ENCODE assay signal across 11 cellular contexts in the genomic region with DNA sequence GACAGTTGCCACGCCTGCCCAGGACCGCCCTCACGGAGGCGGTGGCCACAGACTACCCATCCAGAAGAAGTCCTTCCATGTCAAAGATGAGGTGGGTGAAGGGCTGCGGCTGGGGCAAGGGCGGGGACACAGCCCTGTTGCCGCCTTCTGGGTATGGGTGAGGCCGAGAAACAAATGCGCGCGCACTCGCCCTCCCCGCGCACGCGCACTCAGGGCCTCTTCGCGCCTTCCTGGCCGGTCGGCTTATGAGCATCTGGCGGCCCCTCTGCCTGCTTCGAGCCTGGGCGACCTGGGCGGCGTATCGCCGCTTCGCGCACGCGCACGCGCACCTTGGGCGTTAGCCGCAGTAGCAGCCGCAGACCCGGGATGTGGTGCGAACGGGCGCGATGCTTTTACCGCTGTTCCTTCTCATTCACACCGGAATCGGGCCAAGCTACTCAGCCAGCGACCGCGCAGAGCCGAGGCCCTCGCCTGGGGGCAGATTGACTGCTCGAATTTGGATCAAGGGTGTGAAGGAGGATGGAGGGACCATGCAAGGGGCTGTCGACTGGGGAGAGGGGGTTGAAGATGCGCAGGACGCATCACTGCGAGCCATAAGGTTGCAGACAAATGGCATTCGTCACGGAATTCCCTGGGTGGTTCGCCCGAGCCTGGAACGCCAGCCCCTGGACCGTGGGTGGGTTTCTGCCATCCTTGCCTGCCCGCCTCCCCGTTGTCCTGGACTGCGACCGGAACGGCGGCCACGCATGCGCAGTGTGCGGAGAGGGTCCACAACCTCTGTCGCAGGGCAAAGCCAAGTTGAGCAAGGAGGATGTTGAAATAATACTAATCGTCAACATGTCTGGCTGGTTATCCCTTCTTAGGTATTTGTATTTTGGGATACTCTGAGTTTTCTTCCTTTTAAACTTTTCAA.
A peak's percentile ranks its signal among the peaks of the same experiment; 100 is the strongest.
DNase-seq lines count a peak whose midpoint lies in the region; ATAC-seq and TF ChIP-seq lines count a peak whose summit lies in the region.
"Had no signal": no experiment of that assay in that cellular context is flagged by ENCODE, and none has a peak within 500 bp of the region (broad histone marks: within the 10 kb centered on the region; RNA-seq: fewer than 3 reads in every experiment).

No MANE protein-coding gene starts in this region.

- no peaks in the 10 kb centered on the region for H3K9me3 ChIP-seq in Caco-2

- intact Hi-C loops in Caco-2 (cut with micrococcal nuclease; ENCODE audit: unreplicated experiment) = no loop called here

- no TSS peak for BruUV-seq in Caco-2 (replicated peaks; lab: Mats Ljungman, UMichigan)

- H3K4me3 ChIP-seq in AG10803 (ENCODE audit: low read length) (peak overlapping the region; percentile 55), skeletal muscle cell (ENCODE audit: low read depth, low read length) (peak overlapping the region; percentile 43), Caco-2 (ENCODE audit: low read depth, low read length) (no peak overlapping the region)

- H3K4me1 ChIP-seq in Caco-2 = no peaks in the 10 kb centered on the region

- no peak for TF ChIP-seq CTCF in AG10803 (conservative IDR thresholded peaks at IDR 0.05; ENCODE audit: low read length)
- no peak for TF ChIP-seq CTCF in Caco-2 (IDR thresholded peaks at IDR 0.05; ENCODE audit: insufficient read depth in 1 of 2, low read depth in 1 of 2, low read length in 1 of 2, severe bottlenecking in 1 of 2, unreplicated experiment in 1 of 2)

- no peaks in the 10 kb centered on the region for H3K36me3 ChIP-seq in Caco-2 (ENCODE audit: control insufficient read depth, insufficient read depth, low read length)

- peaks cover 8% of the 10 kb centered on the region for H3K4me1 Mint-ChIP-seq in central memory CD8-positive, alpha-beta T cell
- no peaks in the 10 kb centered on the region for H3K4me1 Mint-ChIP-seq in Caco-2 (ENCODE audit: low read depth, unreplicated experiment)

- peaks cover 11% of the 10 kb centered on the region for H3K36me3 Mint-ChIP-seq in central memory CD8-positive, alpha-beta T cell (ENCODE audit: insufficient read depth)
- no peaks in the 10 kb centered on the region for H3K36me3 Mint-ChIP-seq in Caco-2 (ENCODE audit: insufficient read depth, unreplicated experiment)

- peak overlapping the region; percentile 78 for H3K4me3 Mint-ChIP-seq in central memory CD8-positive, alpha-beta T cell
- H3K4me3 Mint-ChIP-seq in Caco-2 (ENCODE audit: unreplicated experiment) = no peak overlapping the region

- POLR2A ChIA-PET in Caco-2 (lab: Charles Lee) = no interaction called here

- no peaks in the 10 kb centered on the region for H3K27me3 Mint-ChIP-seq in central memory CD8-positive, alpha-beta T cell
- H3K27me3 Mint-ChIP-seq in Caco-2 (ENCODE audit: insufficient read depth, unreplicated experiment) = no peaks in the 10 kb centered on the region

- H3K9me3 Mint-ChIP-seq in central memory CD8-positive, alpha-beta T cell = no peaks in the 10 kb centered on the region
- no peaks in the 10 kb centered on the region for H3K9me3 Mint-ChIP-seq in Caco-2 (ENCODE audit: unreplicated experiment)

- DNase-seq in AG10803 (ENCODE audit: low read depth) (peak; percentile 81), RPMI8226 (peak; percentile 73), skeletal muscle cell (ENCODE audit: low read depth) (peak; percentile 43), mucosa of gallbladder (ENCODE audit: low spot score) (no peak), SIG-M5 (lab: John Stamatoyannopoulos, UW) (no peak), Caco-2 (no peak)
- DNase-seq in central memory CD8-positive, alpha-beta T cell (ENCODE audit: low spot score in 2 of 2) = peak; percentile 39 to 87
- DNase-seq: DMS79, hippocampal formation, NCI-H146 had no signal

- CTCF ChIA-PET in Caco-2 (lab: Charles Lee) = no interaction called here

- ATAC-seq in central memory CD8-positive, alpha-beta T cell (replicated peaks; ENCODE audit: extremely low read depth, poor library complexity, severe bottlenecking) = peak; percentile 86
- no peak for ATAC-seq in GM19035 (IDR thresholded peaks at IDR 0.05; ENCODE audit: unreplicated experiment)

- H3K27ac Mint-ChIP-seq in central memory CD8-positive, alpha-beta T cell (ENCODE audit: low read depth) = peak overlapping the region; percentile 94
- no peak overlapping the region for H3K27ac Mint-ChIP-seq in Caco-2 (ENCODE audit: unreplicated experiment)

- H3K27me3 ChIP-seq in Caco-2 (replicated peaks; ENCODE audit: control insufficient read depth, insufficient read depth, low read length) = no peaks in the 10 kb centered on the region

Comparison
In these comparisons a context has a peak if more than half of its experiments do, and no peak if none do; other contexts are left out.
1. DNase-seq: peak in AG10803 (single experiment), RPMI8226 (single experiment), central memory CD8-positive, alpha-beta T cell (2 of 2) and skeletal muscle cell (single experiment); none in mucosa of gallbladder (single experiment), SIG-M5 (single experiment) and Caco-2 (0 of 2).